Comparison of ENCODE assay signal across 8 cellular contexts in genomic region chr3:146577662-146578061, GRCh38. TPM values are rescaled to one million over a fixed set of nuclear protein-coding genes. Genes with fewer than 3 reads are reported as not detected.
DNase-seq lines count a peak whose midpoint lies in the region; ATAC-seq lines count a peak whose summit lies in the region.

No MANE protein-coding gene starts in this region.

- H3K27ac Mint-ChIP-seq in activated CD4-positive, alpha-beta T cell treated with anti-CD3 and anti-CD28 coated beads, Interleukin-2, amount 10 ng/mL, durations not matched to agents 7 days and 5 days: no peak overlapping the region

- peaks cover 9% of the 10 kb centered on the region for H3K27me3 Mint-ChIP-seq in activated CD4-positive, alpha-beta T cell treated with anti-CD3 and anti-CD28 coated beads, Interleukin-2, amount 10 ng/mL, durations not matched to agents 7 days and 5 days

- H3K4me1 Mint-ChIP-seq in activated CD4-positive, alpha-beta T cell treated with anti-CD3 and anti-CD28 coated beads, Interleukin-2, amount 10 ng/mL, durations not matched to agents 7 days and 5 days: no peaks in the 10 kb centered on the region

- POLR2A ChIA-PET in activated CD4-positive, alpha-beta T cell treated with anti-CD3 and anti-CD28 coated beads, Interleukin-2, amount 10 ng/mL, durations not matched to agents 7 days and 5 days (lab: Charles Lee): no interaction called here

- peaks cover 2% of the 10 kb centered on the region for H3K36me3 Mint-ChIP-seq in activated CD4-positive, alpha-beta T cell treated with anti-CD3 and anti-CD28 coated beads, Interleukin-2, amount 10 ng/mL, durations not matched to agents 7 days and 5 days (ENCODE audit: low read depth)

- H3K27me3 ChIP-seq in MG63: no peaks in the 10 kb centered on the region

- peaks cover 2% of the 10 kb centered on the region for H3K9me3 Mint-ChIP-seq in activated CD4-positive, alpha-beta T cell treated with anti-CD3 and anti-CD28 coated beads, Interleukin-2, amount 10 ng/mL, durations not matched to agents 7 days and 5 days

- no peaks in the 10 kb centered on the region for H3K9me3 ChIP-seq in MG63

- peak; percentile 43 for DNase-seq in SIG-M5 treated with dmso at 0.1 percent for 504 hours (lab: John Stamatoyannopoulos, UW; ENCODE audit: unreplicated experiment)
- no peak for DNase-seq in SIG-M5 (lab: John Stamatoyannopoulos, UW)
- DNase-seq in MG63: peak; percentile 12
- DNase-seq in activated CD4-positive, alpha-beta T cell treated with anti-CD3 and anti-CD28 coated beads, Interleukin-2, amount 10 ng/mL, durations not matched to agents 7 days and 5 days: peak; percentile 51
- peak; percentile 31 for DNase-seq in glomerular endothelial cell (ENCODE audit: extremely low read depth, low read depth, low spot score)
- peak; percentile 6 to 22 for DNase-seq in stimulated activated CD4-positive, alpha-beta T cell treated with anti-CD3 and anti-CD28 coated beads, Interleukin-2, amount 100 ng/mL, for 24 hours
- no peak for DNase-seq in NK-92 treated with Interleukin-12 subunit alpha and Interleukin-12 subunit beta, amount 100 ng/mL, for 24 hours (lab: John Stamatoyannopoulos, UW)

- CTCF ChIA-PET in activated CD4-positive, alpha-beta T cell treated with anti-CD3 and anti-CD28 coated beads, Interleukin-2, amount 10 ng/mL, durations not matched to agents 7 days and 5 days (lab: Charles Lee): interaction anchor here (1.0 to 1.6 kb wide), 3 partner anchors 9 to 389 kb away, joined by 3 to 4 read pairs (median 4); no protein-coding TSS in a partner anchor

- ATAC-seq in GM21381 (IDR thresholded peaks at IDR 0.05; ENCODE audit: unreplicated experiment): peak; percentile 62

- no peak overlapping the region for H3K4me3 ChIP-seq in MG63

- no peaks in the 10 kb centered on the region for H3K36me3 ChIP-seq in MG63

- no peak overlapping the region for H3K4me3 Mint-ChIP-seq in activated CD4-positive, alpha-beta T cell treated with anti-CD3 and anti-CD28 coated beads, Interleukin-2, amount 10 ng/mL, durations not matched to agents 7 days and 5 days

RNA-seq across cellular contexts. Expression of gene PLSCR5, which starts 27.5 kb away (rescaled TPM):
- not detected in 2 replicates for total RNA-seq in MG63 (2014; rRNA removed; shearing (Covaris generic); ENCODE audit: low replicate concordance)
- not detected for total RNA-seq in activated CD4-positive, alpha-beta T cell treated with anti-CD3 and anti-CD28 coated beads, Interleukin-2, amount 10 ng/mL, durations not matched to agents 7 days and 5 days
- not detected in 2 replicates for total RNA-seq in glomerular endothelial cell

RNA-seq across cellular contexts. Expression of gene PLSCR1, which starts 33.3 kb away (rescaled TPM):
- 113 and 117 TPM in 2 replicates for total RNA-seq in MG63 (2014; rRNA removed; shearing (Covaris generic); ENCODE audit: low replicate concordance)
- total RNA-seq in activated CD4-positive, alpha-beta T cell treated with anti-CD3 and anti-CD28 coated beads, Interleukin-2, amount 10 ng/mL, durations not matched to agents 7 days and 5 days: 100 to 1,000 TPM; 137 to 146 TPM
- 67.3 and 209 TPM in 2 replicates for total RNA-seq in glomerular endothelial cell

Comparison
In these comparisons a context has a peak if more than half of its experiments do, and no peak if none do; other contexts are left out.
1. DNase-seq: peak in SIG-M5 treated with dmso at 0.1 percent for 504 hours (single experiment), MG63 (single experiment), activated CD4-positive, alpha-beta T cell treated with anti-CD3 and anti-CD28 coated beads, Interleukin-2, amount 10 ng/mL, durations not matched to agents 7 days and 5 days (single experiment), glomerular endothelial cell (single experiment) and stimulated activated CD4-positive, alpha-beta T cell treated with anti-CD3 and anti-CD28 coated beads, Interleukin-2, amount 100 ng/mL, for 24 hours (2 of 2); none in SIG-M5 (single experiment) and NK-92 treated with Interleukin-12 subunit alpha and Interleukin-12 subunit beta, amount 100 ng/mL, for 24 hours (single experiment).